ENCODE assay signal across 15 cellular contexts in genomic region chr4:122912810-122913575, GRCh38.
"Had no signal": no experiment of that assay in that cellular context is flagged by ENCODE, and none has a peak within 500 bp of the region (broad histone marks: within the 10 kb centered on the region; RNA-seq: fewer than 3 reads in every experiment).

No MANE protein-coding gene starts in this region.

- ATAC-seq: activated T-helper 17 cell treated with anti-CD3 and anti-CD28 coated beads, Interleukin-2, amount 50 U/mL, for 72 hours; pancreas; stimulated activated effector memory CD8-positive, alpha-beta T cell treated with anti-CD3 and anti-CD28 coated beads, Interleukin-12 subunit alpha, Interleukin-12 subunit beta, amount 100 ng/mL, for 72 hours had no signal

- H3K27ac ChIP-seq: colonic mucosa, hepatocyte, neural progenitor cell, pancreas, skin epidermis, tibial artery, uterus had no signal

- H3K4me1 Mint-ChIP-seq: activated naive CD4-positive, alpha-beta T cell treated with anti-CD3 and anti-CD28 coated beads, Interleukin-2, amount 10 ng/mL, durations not matched to agents 7 days and 5 days; activated T-helper 17 cell treated with anti-CD3 and anti-CD28 coated beads, Interleukin-2, amount 50 U/mL, for 72 hours; neural progenitor cell; stimulated activated effector memory CD8-positive, alpha-beta T cell treated with anti-CD3 and anti-CD28 coated beads, Interleukin-12 subunit alpha, Interleukin-12 subunit beta, amount 100 ng/mL, for 72 hours had no signal

- H3K79me2 ChIP-seq: hepatocyte had no signal

- H3K9ac ChIP-seq: neural progenitor cell had no signal

- H3K9me3 Mint-ChIP-seq: activated CD4-positive, alpha-beta T cell treated with anti-CD3 and anti-CD28 coated beads, Interleukin-2, amount 10 ng/mL, durations not matched to agents 24 days and 14 days; activated naive CD4-positive, alpha-beta T cell treated with anti-CD3 and anti-CD28 coated beads, Interleukin-2, amount 10 ng/mL, durations not matched to agents 7 days and 5 days; activated T-helper 17 cell treated with anti-CD3 and anti-CD28 coated beads, Interleukin-2, amount 50 U/mL, for 72 hours; neural progenitor cell; stimulated activated effector memory CD8-positive, alpha-beta T cell treated with anti-CD3 and anti-CD28 coated beads, Interleukin-12 subunit alpha, Interleukin-12 subunit beta, amount 100 ng/mL, for 72 hours had no signal

- H3K4me3 ChIP-seq: colonic mucosa, hepatocyte, neural progenitor cell, pancreas, skin epidermis, tibial artery, uterus had no signal

- H3K9me3 ChIP-seq: colonic mucosa, pancreas, tibial artery, uterus had no signal

- H3K4me2 ChIP-seq: hepatocyte, neural progenitor cell had no signal

- H3K27me3 ChIP-seq: colonic mucosa, hepatocyte, neural progenitor cell, pancreas, tibial artery, uterus had no signal

- H3K36me3 ChIP-seq: colonic mucosa, pancreas, uterus had no signal

- DNase-seq: activated CD4-positive, alpha-beta T cell treated with anti-CD3 and anti-CD28 coated beads, Interleukin-2, amount 10 ng/mL, durations not matched to agents 24 days and 14 days; activated CD8-positive, alpha-beta memory T cell treated with anti-CD3 and anti-CD28 coated beads for 24 hours; activated naive CD4-positive, alpha-beta T cell treated with anti-CD3 and anti-CD28 coated beads, Interleukin-2, amount 10 ng/mL, durations not matched to agents 7 days and 5 days; caudate nucleus; colonic mucosa; effector CD4-positive, alpha-beta T cell; midbrain; pancreas; tibial artery; uterus had no signal

- H2AFZ ChIP-seq: hepatocyte, neural progenitor cell had no signal

- H3K4me3 Mint-ChIP-seq: activated CD4-positive, alpha-beta T cell treated with anti-CD3 and anti-CD28 coated beads, Interleukin-2, amount 10 ng/mL, durations not matched to agents 24 days and 14 days; activated naive CD4-positive, alpha-beta T cell treated with anti-CD3 and anti-CD28 coated beads, Interleukin-2, amount 10 ng/mL, durations not matched to agents 7 days and 5 days; activated T-helper 17 cell treated with anti-CD3 and anti-CD28 coated beads, Interleukin-2, amount 50 U/mL, for 72 hours; neural progenitor cell; stimulated activated effector memory CD8-positive, alpha-beta T cell treated with anti-CD3 and anti-CD28 coated beads, Interleukin-12 subunit alpha, Interleukin-12 subunit beta, amount 100 ng/mL, for 72 hours had no signal

- H3K27me3 Mint-ChIP-seq: activated CD4-positive, alpha-beta T cell treated with anti-CD3 and anti-CD28 coated beads, Interleukin-2, amount 10 ng/mL, durations not matched to agents 24 days and 14 days; activated naive CD4-positive, alpha-beta T cell treated with anti-CD3 and anti-CD28 coated beads, Interleukin-2, amount 10 ng/mL, durations not matched to agents 7 days and 5 days; activated T-helper 17 cell treated with anti-CD3 and anti-CD28 coated beads, Interleukin-2, amount 50 U/mL, for 72 hours had no signal

- H3K27ac Mint-ChIP-seq: activated CD4-positive, alpha-beta T cell treated with anti-CD3 and anti-CD28 coated beads, Interleukin-2, amount 10 ng/mL, durations not matched to agents 24 days and 14 days; activated naive CD4-positive, alpha-beta T cell treated with anti-CD3 and anti-CD28 coated beads, Interleukin-2, amount 10 ng/mL, durations not matched to agents 7 days and 5 days; activated T-helper 17 cell treated with anti-CD3 and anti-CD28 coated beads, Interleukin-2, amount 50 U/mL, for 72 hours; neural progenitor cell; stimulated activated effector memory CD8-positive, alpha-beta T cell treated with anti-CD3 and anti-CD28 coated beads, Interleukin-12 subunit alpha, Interleukin-12 subunit beta, amount 100 ng/mL, for 72 hours had no signal

- H3K4me1 ChIP-seq: colonic mucosa, pancreas, uterus had no signal
